ENCODE assay signal across 34 cellular contexts in the genomic region with DNA sequence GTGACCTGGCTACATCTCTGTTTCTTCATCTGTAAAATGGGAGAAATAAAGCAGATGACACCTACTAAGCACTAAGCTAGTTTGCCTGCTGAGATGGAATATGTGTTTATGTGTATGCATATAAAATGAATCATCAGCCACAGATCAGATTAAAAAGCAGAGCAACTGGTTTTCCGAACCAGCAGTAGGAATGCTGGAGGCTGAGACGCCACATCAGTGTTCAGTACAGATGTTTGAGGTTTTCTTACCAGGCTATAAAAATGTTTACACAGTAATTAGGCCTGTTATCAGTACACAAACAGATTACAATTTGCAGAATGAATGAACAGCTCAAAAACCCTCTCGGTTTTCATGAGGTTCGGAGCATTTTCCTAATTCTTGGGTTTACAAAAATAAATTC.
DNase-seq lines count a peak whose midpoint lies in the region; ATAC-seq and TF ChIP-seq lines count a peak whose summit lies in the region.
"Had no signal": no experiment of that assay in that cellular context is flagged by ENCODE, and none has a peak within 500 bp of the region (broad histone marks: within the 10 kb centered on the region; RNA-seq: fewer than 3 reads in every experiment).

No MANE protein-coding gene starts in this region.

- peak; percentile 11 for DNase-seq in mammary epithelial cell
- DNase-seq in MCF 10A (ENCODE audit: unreplicated experiment), result no peak
- peak; percentile 61 for DNase-seq in NCI-H69 (lab: John Stamatoyannopoulos, UW)
- peak; percentile 40 for DNase-seq in epithelial cell of esophagus (ENCODE audit: low read depth)
- DNase-seq in gastrocnemius medialis, result no peak
- DNase-seq in vagina (ENCODE audit: extremely low spot score in 2 of 2), result no peak
- DNase-seq in erythroblast (lab: John Stamatoyannopoulos, UW), result no peak
- DNase-seq: ACHN; activated CD4-positive, alpha-beta T cell treated with anti-CD3 and anti-CD28 coated beads, Interleukin-2, amount 50 U/mL, for 1 hour; activated gamma-delta T cell; activated naive CD8-positive, alpha-beta T cell treated with anti-CD3 and anti-CD28 coated beads, Interleukin-2, amount 10 ng/mL, durations not matched to agents 7 days and 5 days; activated T-cell treated with anti-CD3 and anti-CD28 coated beads, Interleukin-2, amount 50 U/mL, for 4 hours; BE2C; CD8-positive, alpha-beta memory T cell; colonic mucosa; effector CD8-positive, alpha-beta T cell; H7; head of caudate nucleus; islet precursor cell; KBM-7; left ventricle myocardium inferior; NCI-H1436; NCI-H524 treated with DMSO at 0.1 percent for 48 hours; pancreas; Peyer's patch; SJCRH30; stimulated activated CD4-positive, alpha-beta T cell treated with anti-CD3 and anti-CD28 coated beads, Interleukin-1b, Interleukin-23, amount 100 ng/mL, for 48 hours; stimulated activated naive CD4-positive, alpha-beta T cell treated with Interleukin-2 at 50 U/mL for 16 hours; T1000; upper lobe of right lung had no signal

- TF ChIP-seq POLR2A in gastrocnemius medialis (IDR thresholded peaks at IDR 0.05) (no peak), vagina (IDR thresholded peaks at IDR 0.05) (no peak), erythroblast (IDR thresholded peaks at IDR 0.05; ENCODE audit: low read length) (no peak)

- BruUV-seq in mammary epithelial cell (replicated peaks; lab: Mats Ljungman, UMichigan), result no TSS peak
- BruUV-seq in MCF 10A (replicated peaks; lab: Mats Ljungman, UMichigan), result no TSS peak

- dilution Hi-C loops in mammary epithelial cell (cut with HindIII; ENCODE audit: low sequenced_read_pairs), result no loop called here

- in situ Hi-C loops in mammary epithelial cell (cut with MboI; ENCODE audit: low sequenced_read_pairs in 2 of 2), result no loop called here
- in situ Hi-C loops in gastrocnemius medialis (cut with MboI; ENCODE audit: low sequenced_read_pairs in 4 of 4), result no loop called here

- H3K4me1 ChIP-seq in mammary epithelial cell (ENCODE audit: insufficient read depth, low read length), result no peaks in the 10 kb centered on the region
- H3K4me1 ChIP-seq in gastrocnemius medialis, result no peaks in the 10 kb centered on the region
- H3K4me1 ChIP-seq in vagina, result no peaks in the 10 kb centered on the region
- H3K4me1 ChIP-seq: ascending aorta, BE2C, colonic mucosa, left ventricle myocardium inferior, pancreas, Peyer's patch, SJCRH30, upper lobe of right lung had no signal

- no peak overlapping the region for H2AFZ ChIP-seq in mammary epithelial cell (ENCODE audit: low read depth, low read length)

- 43% methylated on average over 4 of the region's 4 CpGs for WGBS in mammary epithelial cell (ENCODE audit: low coverage, missing lambda C conversion rate)

- peaks cover 1% of the 10 kb centered on the region for H3K4me1 Mint-ChIP-seq in MCF 10A (ENCODE audit: insufficient read depth, unreplicated experiment)
- H3K4me1 Mint-ChIP-seq: activated naive CD8-positive, alpha-beta T cell treated with anti-CD3 and anti-CD28 coated beads, Interleukin-2, amount 10 ng/mL, durations not matched to agents 7 days and 5 days; CD8-positive, alpha-beta memory T cell; neural crest cell; WTC11 had no signal

- CTCF ChIA-PET in mammary epithelial cell (lab: Charles Lee; ENCODE audit: low non-redundant PET), result no interaction called here
- CTCF ChIA-PET in MCF 10A (lab: Yijun Ruan, JAX), result interaction anchor here (1.3 kb wide), 1 partner anchor 8 kb away, joined by 3 read pairs; no protein-coding TSS in a partner anchor

- H3K4me3 ChIP-seq in mammary epithelial cell (replicated peaks in 1 of 3; ENCODE audit: insufficient read depth in 1 of 3, low read depth in 2 of 3, low read length in 3 of 3), result no peak overlapping the region
- H3K4me3 ChIP-seq in epithelial cell of esophagus (ENCODE audit: low read length), result no peak overlapping the region
- no peak overlapping the region for H3K4me3 ChIP-seq in gastrocnemius medialis
- no peak overlapping the region for H3K4me3 ChIP-seq in vagina
- H3K4me3 ChIP-seq: ascending aorta, colonic mucosa, left ventricle myocardium inferior, pancreas, Peyer's patch, SJCRH30, suprapubic skin, upper lobe of right lung had no signal

- H3K27me3 ChIP-seq in mammary epithelial cell (ENCODE audit: insufficient read depth, low read length) (no peaks in the 10 kb centered on the region), gastrocnemius medialis (no peaks in the 10 kb centered on the region), vagina (no peaks in the 10 kb centered on the region)
- H3K27me3 ChIP-seq: ascending aorta, BE2C, colonic mucosa, pancreas, Peyer's patch, SJCRH30, suprapubic skin, upper lobe of right lung had no signal

- TF ChIP-seq CTCF in mammary epithelial cell (conservative IDR thresholded peaks at IDR 0.05 in 1 of 2, IDR thresholded peaks at IDR 0.05 in 1 of 2; ENCODE audit: extremely low read depth in 1 of 2, insufficient read depth in 1 of 2, low read depth in 1 of 2, low read length in 2 of 2) (no peak), MCF 10A (IDR thresholded peaks at IDR 0.05; ENCODE audit: unreplicated experiment) (no peak), epithelial cell of esophagus (IDR thresholded peaks at IDR 0.05; ENCODE audit: insufficient read depth, low read depth, low read length, missing control alignments) (no peak), gastrocnemius medialis (IDR thresholded peaks at IDR 0.05 in 4 of 5, conservative IDR thresholded peaks at IDR 0.05 in 1 of 5) (no peak), vagina (IDR thresholded peaks at IDR 0.05) (no peak)

- H3K36me3 ChIP-seq in mammary epithelial cell (ENCODE audit: insufficient read depth, low read length) (no peaks in the 10 kb centered on the region), gastrocnemius medialis (no peaks in the 10 kb centered on the region), vagina (no peaks in the 10 kb centered on the region)
- H3K36me3 ChIP-seq: ascending aorta, BE2C, colonic mucosa, left ventricle myocardium inferior, pancreas, Peyer's patch, SJCRH30, suprapubic skin, upper lobe of right lung had no signal

- H3K9me3 Mint-ChIP-seq in MCF 10A (ENCODE audit: unreplicated experiment), result peaks cover 7% of the 10 kb centered on the region

- no peak overlapping the region for H3K9ac ChIP-seq in mammary epithelial cell (ENCODE audit: insufficient read depth, low read length)

- no peaks in the 10 kb centered on the region for H3K36me3 Mint-ChIP-seq in MCF 10A (ENCODE audit: insufficient read depth, unreplicated experiment)
- H3K36me3 Mint-ChIP-seq: activated naive CD8-positive, alpha-beta T cell treated with anti-CD3 and anti-CD28 coated beads, Interleukin-2, amount 10 ng/mL, durations not matched to agents 7 days and 5 days had no signal

- POLR2A ChIA-PET in MCF 10A (lab: Yijun Ruan, JAX), result no interaction called here

- H3K79me2 ChIP-seq in mammary epithelial cell (ENCODE audit: insufficient read depth, low read length), result no peaks in the 10 kb centered on the region

- no peak overlapping the region for H3K27ac ChIP-seq in mammary epithelial cell (ENCODE audit: insufficient read depth, low read depth, low read length)
- H3K27ac ChIP-seq in gastrocnemius medialis, result no peak overlapping the region
- H3K27ac ChIP-seq in vagina, result no peak overlapping the region
- H3K27ac ChIP-seq: ascending aorta, colonic mucosa, left ventricle myocardium inferior, pancreas, Peyer's patch, SJCRH30, suprapubic skin, upper lobe of right lung had no signal

- intact Hi-C loops in mammary epithelial cell (cut with micrococcal nuclease), result no loop called here
- intact Hi-C loops in MCF 10A (cut with micrococcal nuclease), result loop anchor here (10.0 kb wide), 1 partner anchor 142 kb away; no protein-coding TSS in a partner anchor
- intact Hi-C loops in gastrocnemius medialis (cut with DNase I; ENCODE audit: low total_unique reads), result no loop called here
- intact Hi-C loops in vagina (cut with DNase I), result no loop called here

- no peak overlapping the region for H3K4me3 Mint-ChIP-seq in MCF 10A (ENCODE audit: unreplicated experiment)
- H3K4me3 Mint-ChIP-seq: activated naive CD8-positive, alpha-beta T cell treated with anti-CD3 and anti-CD28 coated beads, Interleukin-2, amount 10 ng/mL, durations not matched to agents 7 days and 5 days; activated T-cell treated with anti-CD3 and anti-CD28 coated beads, Interleukin-2, amount 50 U/mL, for 4 hours; CD8-positive, alpha-beta memory T cell; neural crest cell; WTC11 had no signal

- peaks cover 21% of the 10 kb centered on the region for H3K27me3 Mint-ChIP-seq in MCF 10A (ENCODE audit: insufficient read depth, unreplicated experiment)
- H3K27me3 Mint-ChIP-seq: activated naive CD8-positive, alpha-beta T cell treated with anti-CD3 and anti-CD28 coated beads, Interleukin-2, amount 10 ng/mL, durations not matched to agents 7 days and 5 days; CD8-positive, alpha-beta memory T cell had no signal

- H3K4me2 ChIP-seq in mammary epithelial cell (ENCODE audit: insufficient read depth, low read depth, low read length), result no peak overlapping the region

- no peak for ATAC-seq in gastrocnemius medialis
- ATAC-seq: activated T-cell treated with anti-CD3 and anti-CD28 coated beads, Interleukin-2, amount 50 U/mL, for 4 hours; pancreas; upper lobe of right lung; WTC11 had no signal

- no peak overlapping the region for H3K27ac Mint-ChIP-seq in MCF 10A (ENCODE audit: low read depth, unreplicated experiment)
- H3K27ac Mint-ChIP-seq: activated naive CD8-positive, alpha-beta T cell treated with anti-CD3 and anti-CD28 coated beads, Interleukin-2, amount 10 ng/mL, durations not matched to agents 7 days and 5 days; CD8-positive, alpha-beta memory T cell had no signal

- H3K9me3 ChIP-seq in mammary epithelial cell (replicated peaks; ENCODE audit: insufficient read depth, low read length) (peaks cover 5% of the 10 kb centered on the region), gastrocnemius medialis (no peaks in the 10 kb centered on the region), vagina (no peaks in the 10 kb centered on the region)
- H3K9me3 ChIP-seq: ascending aorta, BE2C, colonic mucosa, pancreas, Peyer's patch, SJCRH30, suprapubic skin, upper lobe of right lung had no signal

- H4K20me1 ChIP-seq in mammary epithelial cell (ENCODE audit: insufficient read depth, low read length), result no peaks in the 10 kb centered on the region

Comparison
In these comparisons a context has a peak if more than half of its experiments do, and no peak if none do; other contexts are left out.
1. DNase-seq: peak in mammary epithelial cell (single experiment), NCI-H69 (single experiment) and epithelial cell of esophagus (single experiment); none in MCF 10A (single experiment), gastrocnemius medialis (0 of 2), vagina (0 of 2) and erythroblast (0 of 2).